Comparison of ENCODE assay signal across 1 cellular context in the genomic region with DNA sequence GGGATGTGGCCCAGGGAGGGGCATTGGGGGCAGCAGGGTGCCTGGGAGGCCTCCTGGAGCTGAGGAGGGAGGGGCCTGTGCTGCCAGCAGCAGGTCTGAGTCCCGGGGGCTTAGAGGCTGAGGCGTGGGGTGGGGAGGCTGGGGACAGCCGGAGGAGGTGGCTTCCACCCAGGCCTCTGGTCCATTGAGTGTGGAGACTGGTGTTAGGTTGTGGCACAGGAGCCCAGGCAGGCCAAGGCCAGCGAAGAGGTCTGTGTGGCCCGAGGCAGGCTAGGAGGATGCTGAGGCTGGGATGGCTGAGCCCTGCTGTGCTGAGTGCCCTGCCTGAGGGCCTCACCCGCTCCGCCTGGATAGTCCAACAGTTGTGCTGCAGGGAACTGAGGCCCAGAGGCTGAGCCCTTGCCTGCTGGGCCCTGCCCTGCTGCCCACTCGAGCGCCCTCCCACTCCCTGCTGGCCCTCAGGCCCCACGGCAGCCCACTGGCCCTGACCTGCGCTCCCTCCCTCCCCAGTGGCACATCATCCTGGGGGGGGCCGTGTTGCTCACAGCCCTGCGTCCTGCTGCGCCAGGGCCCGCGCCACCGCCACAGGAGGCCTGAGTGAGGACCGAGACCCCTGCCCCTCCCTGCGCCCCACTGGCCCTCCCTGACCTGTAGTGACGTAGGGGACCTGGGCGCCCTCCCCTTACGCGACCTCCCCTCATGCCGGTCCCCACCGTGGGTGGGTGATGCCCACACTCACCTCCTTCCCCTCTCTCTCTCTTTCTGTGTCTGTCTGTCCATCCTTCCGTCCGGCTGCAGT.
TF ChIP-seq lines count a peak whose summit lies in the region.

No MANE protein-coding gene starts in this region.

TF ChIP-seq in IMR-90, 13 proteins besides CTCF, POLR2A, EP300 and RAD21:
- no peak for TF ChIP-seq FOS (IDR thresholded peaks at IDR 0.05; ENCODE audit: low read depth, low read length)
- TF ChIP-seq MAFK (IDR thresholded peaks at IDR 0.05; ENCODE audit: low read depth, low read length) = no peak
- no peak for TF ChIP-seq CEBPB (IDR thresholded peaks at IDR 0.05; ENCODE audit: low read depth, low read length)
- TF ChIP-seq MAZ (IDR thresholded peaks at IDR 0.05; ENCODE audit: borderline replicate concordance, low read depth, low read length) = no peak
